In the genomic region with DNA sequence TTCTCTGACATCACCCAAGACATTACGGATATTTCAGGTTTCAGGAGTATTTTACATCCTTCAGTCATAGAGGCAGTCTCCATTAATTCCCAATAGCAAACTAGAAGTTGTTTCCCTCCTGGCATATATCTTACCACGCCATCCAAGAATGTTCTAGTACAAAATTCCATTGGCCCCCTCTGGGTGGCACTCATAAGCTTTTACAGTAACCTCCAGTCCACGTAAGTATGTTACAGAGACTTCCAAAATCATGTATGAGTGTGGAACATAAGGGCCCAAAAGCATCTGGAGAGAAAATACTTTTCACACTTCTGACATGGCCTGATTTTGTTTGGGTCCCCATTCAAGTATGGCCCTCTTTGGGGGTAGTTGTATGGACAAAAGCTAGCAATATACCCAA, we compare ENCODE assay signal across 14 cellular contexts. TPM values are rescaled to one million over a fixed set of nuclear protein-coding genes. Genes with fewer than 3 reads are reported as not detected.
DNase-seq lines count a peak whose midpoint lies in the region; ATAC-seq and TF ChIP-seq lines count a peak whose summit lies in the region.
"Had no signal": no experiment of that assay in that cellular context is flagged by ENCODE, and none has a peak within 500 bp of the region (broad histone marks: within the 10 kb centered on the region; RNA-seq: fewer than 3 reads in every experiment).

No MANE protein-coding gene starts in this region.

- H3K27ac ChIP-seq in 22Rv1: no peak overlapping the region
- no peak overlapping the region for H3K27ac ChIP-seq in PC-3 (ENCODE audit: low read length)
- no peak overlapping the region for H3K27ac ChIP-seq in fibroblast of lung (ENCODE audit: insufficient read depth, low read length)
- H3K27ac ChIP-seq: VCaP had no signal

- H3K9me2 ChIP-seq in PC-3 (replicated peaks; ENCODE audit: low read length): no peaks in the 10 kb centered on the region

- DNase-seq in G401 (ENCODE audit: low spot score) (peak; percentile 30), PC-3 (peak; percentile 10), fibroblast of lung (ENCODE audit: low read depth in 2 of 2) (no peak), hypothalamus (lab: John Stamatoyannopoulos, UW) (no peak), GM03348 (ENCODE audit: low spot score) (no peak), pons (ENCODE audit: low spot score) (no peak), HPDE6-E6E7 (ENCODE audit: extremely low spot score) (no peak)
- DNase-seq: activated naive CD4-positive, alpha-beta T cell treated with anti-CD3 and anti-CD28 coated beads, Interleukin-2, amount 10 ng/mL, durations not matched to agents 7 days and 5 days; C1 segment of cervical spinal cord; cerebellar nuclear complex; SHP77 treated with DMSO at 0.1 percent for 48 hours; stimulated activated naive CD8-positive, alpha-beta T cell treated with anti-CD3 and anti-CD28 coated beads, Interleukin-15, Interleukin-2, amounts not matched to agents 100 U/mL and 50 U/mL, for 24 hours had no signal

- H4K20me1 ChIP-seq in PC-3 (ENCODE audit: low read length) (no peaks in the 10 kb centered on the region), fibroblast of lung (ENCODE audit: control insufficient read depth, extremely low read depth, insufficient read depth, low read length) (no peaks in the 10 kb centered on the region)

- peaks cover 9% of the 10 kb centered on the region for H3K27me3 ChIP-seq in PC-3 (ENCODE audit: low read length)
- H3K27me3 ChIP-seq in fibroblast of lung (ENCODE audit: control insufficient read depth, insufficient read depth, low read length): no peaks in the 10 kb centered on the region

- TF ChIP-seq CTCF in 22Rv1 (IDR thresholded peaks at IDR 0.05) (peak; percentile 24; the same call in 1 of the 2 replicates), PC-3 (conservative IDR thresholded peaks at IDR 0.05; ENCODE audit: low read depth, low read length) (peak; percentile 33; the same call in 1 of the 2 replicates), fibroblast of lung (conservative IDR thresholded peaks at IDR 0.05 in 1 of 2, IDR thresholded peaks at IDR 0.05 in 1 of 2; ENCODE audit: low read depth in 1 of 2, low read length in 2 of 2) (peak; percentile 2 to 27)

- CTCF ChIA-PET in PC-3 (lab: Charles Lee): no interaction called here

- no peaks in the 10 kb centered on the region for H3K79me2 ChIP-seq in PC-3 (ENCODE audit: low read length)
- no peaks in the 10 kb centered on the region for H3K79me2 ChIP-seq in fibroblast of lung (ENCODE audit: control insufficient read depth, insufficient read depth, low read length)

- in situ Hi-C loops in G401 (cut with HindIII; ENCODE audit: low sequenced_read_pairs): no loop called here

- no peak overlapping the region for H3K4me2 ChIP-seq in PC-3 (ENCODE audit: low read length)
- H3K4me2 ChIP-seq in fibroblast of lung (ENCODE audit: extremely low read depth, insufficient read depth, low read length): no peak overlapping the region

- no peaks in the 10 kb centered on the region for H3K36me3 ChIP-seq in PC-3 (ENCODE audit: low read depth, low read length)
- H3K36me3 ChIP-seq in fibroblast of lung (ENCODE audit: control insufficient read depth, insufficient read depth, low read length): no peaks in the 10 kb centered on the region

- intact Hi-C loops in PC-3 (cut with micrococcal nuclease): no loop called here

- H3K9ac ChIP-seq in PC-3 (ENCODE audit: low read length) (no peak overlapping the region), fibroblast of lung (ENCODE audit: insufficient read depth, low read length) (no peak overlapping the region)

- H3K4me1 ChIP-seq in PC-3 (ENCODE audit: insufficient read depth, low read length): no peaks in the 10 kb centered on the region
- no peaks in the 10 kb centered on the region for H3K4me1 ChIP-seq in fibroblast of lung (ENCODE audit: control insufficient read depth, extremely low read depth, insufficient read depth, low read length)

- POLR2A ChIA-PET in PC-3 (lab: Charles Lee; ENCODE audit: unreplicated experiment): no interaction called here

- H3F3A ChIP-seq in PC-3 (ENCODE audit: low read length, unreplicated experiment): no peaks in the 10 kb centered on the region

- no peaks in the 10 kb centered on the region for H3K9me3 ChIP-seq in PC-3 (ENCODE audit: low read length)
- no peaks in the 10 kb centered on the region for H3K9me3 ChIP-seq in fibroblast of lung (ENCODE audit: control insufficient read depth, insufficient read depth, low read depth, low read length)

- peak; percentile 43 for ATAC-seq in PC-3
- ATAC-seq: stimulated activated naive CD8-positive, alpha-beta T cell treated with anti-CD3 and anti-CD28 coated beads, Interleukin-15, Interleukin-2, amounts not matched to agents 100 U/mL and 50 U/mL, for 24 hours had no signal

- H2AFZ ChIP-seq in PC-3 (ENCODE audit: low read length) (no peak overlapping the region), fibroblast of lung (ENCODE audit: low read length) (no peak overlapping the region)

- no TSS peak for BruUV-seq in PC-3 (replicated peaks; lab: Mats Ljungman, UMichigan)

- H3K4me3 ChIP-seq in PC-3 (ENCODE audit: low read length) (no peak overlapping the region), fibroblast of lung (replicated peaks in 1 of 4; ENCODE audit: control extremely low read depth in 1 of 4, insufficient read depth in 1 of 4, low read depth in 3 of 4, low read length in 4 of 4) (no peak overlapping the region)

RNA-seq across cellular contexts. Expression of gene DHRS4, which starts 58.1 kb away (rescaled TPM):
- total RNA-seq in G401 (2014; rRNA removed; shearing (Covaris generic)): 46.2 and 62.7 TPM in 2 replicates
- total RNA-seq in PC-3 (2014; rRNA removed) (103 and 108 TPM in 2 replicates), fibroblast of lung (51.9 and 54.7 TPM in 2 replicates)
- polyA plus RNA-seq in fibroblast of lung: 28.9 and 30.5 TPM in 2 replicates
- polyA plus RNA-seq in fibroblast of lung (2012): 50.4 and 52.7 TPM in 2 replicates
- polyA minus RNA-seq in fibroblast of lung (ENCODE audit: low replicate concordance): 9.7 and 24.7 TPM in 2 replicates

Comparison
In these comparisons a context has a peak if more than half of its experiments do, and no peak if none do; other contexts are left out.
1. DNase-seq: peak in G401 (single experiment) and PC-3 (single experiment); none in fibroblast of lung (0 of 2), hypothalamus (0 of 51), GM03348 (single experiment), pons (single experiment) and HPDE6-E6E7 (single experiment).
2. Peak in every context shown above with its lines, with median percentiles within 50 percentile points of each other: CTCF ChIP-seq.